In the genomic region with DNA sequence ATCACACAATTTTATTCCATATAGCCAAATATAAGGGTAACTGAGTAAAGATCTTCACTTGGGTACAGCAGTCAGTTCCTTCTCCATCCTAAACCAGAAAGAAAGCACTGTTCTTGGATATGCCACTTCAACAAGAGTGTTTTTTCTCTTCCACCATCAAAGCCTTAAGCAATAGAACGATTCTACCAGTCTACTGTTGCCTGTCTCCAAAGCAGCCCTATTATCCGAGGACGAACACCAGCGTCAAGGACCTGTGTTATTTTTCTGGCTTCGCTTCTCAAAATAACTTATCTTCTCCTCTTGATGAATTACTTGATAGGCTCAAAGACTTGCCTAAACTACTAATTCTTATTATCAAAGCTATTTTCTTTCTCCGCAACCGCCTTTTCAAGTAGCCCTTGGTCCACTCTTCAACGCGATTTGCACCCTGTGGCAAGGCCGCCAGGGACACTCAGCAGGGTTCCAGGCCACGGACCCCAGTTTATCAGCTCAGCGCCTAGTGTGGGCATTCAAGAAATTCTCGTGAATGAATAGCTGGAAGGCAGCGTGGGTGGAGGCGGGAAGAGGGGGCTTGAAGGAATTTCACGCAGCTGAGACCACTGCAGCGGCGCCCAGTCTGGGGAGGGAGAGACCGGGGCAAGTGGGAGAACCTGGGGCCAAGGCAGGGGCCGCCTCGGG, we compare ENCODE assay signal across 1 cellular context.
TF ChIP-seq lines count a peak whose summit lies in the region.

No MANE protein-coding gene starts in this region.

TF ChIP-seq in H1, 55 proteins besides CTCF, POLR2A, EP300 and RAD21:
- TF ChIP-seq TAF7 (optimal IDR thresholded peaks at IDR 0.05; ENCODE audit: borderline replicate concordance, low read depth, low read length) (no peak), BACH1 (IDR thresholded peaks at IDR 0.05; ENCODE audit: low read length) (0 out of 2 replicates have a peak, but pooled peaks have one; percentile 6)
